15 cellular contexts compared by ENCODE assay signal in the genomic region with DNA sequence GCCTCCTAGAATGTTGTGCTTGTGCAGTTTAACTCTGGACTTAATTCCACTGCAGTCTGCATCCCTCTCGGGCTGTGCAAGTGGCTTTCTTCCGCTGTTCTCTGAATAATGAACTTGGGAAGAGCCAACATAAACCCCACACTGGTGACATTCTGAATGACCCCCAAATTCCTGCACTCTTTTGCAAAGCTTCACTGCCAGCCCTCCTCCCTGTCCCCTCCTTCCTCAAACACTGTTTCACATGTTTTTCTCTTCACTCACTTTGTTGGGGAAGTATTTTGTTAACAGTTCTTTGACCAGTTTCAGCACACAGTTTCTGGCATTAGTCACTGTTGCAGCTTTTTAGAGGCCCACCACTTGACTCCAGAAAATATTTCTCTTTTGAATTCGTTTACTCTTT. TPM values are rescaled to one million over a fixed set of nuclear protein-coding genes. Genes with fewer than 3 reads are reported as not detected.
DNase-seq lines count a peak whose midpoint lies in the region; ATAC-seq, FAIRE-seq and TF ChIP-seq lines count a peak whose summit lies in the region.
"Had no signal": no experiment of that assay in that cellular context is flagged by ENCODE, and none has a peak within 500 bp of the region (broad histone marks: within the 10 kb centered on the region; RNA-seq: fewer than 3 reads in every experiment).

No MANE protein-coding gene starts in this region.

- H3K36me3 ChIP-seq in osteoblast (ENCODE audit: insufficient read depth, low read length) (no peaks in the 10 kb centered on the region), pancreas (no peaks in the 10 kb centered on the region)
- H3K36me3 ChIP-seq: BLaER1 had no signal

- H3K4me3 ChIP-seq in osteoblast (ENCODE audit: insufficient read depth, low read length), result peak overlapping the region; percentile 10
- H3K4me3 ChIP-seq in pancreas, result no peak overlapping the region
- H3K4me3 ChIP-seq: BLaER1 had no signal

- H3K9me3 ChIP-seq in osteoblast (ENCODE audit: low read depth, low read length), result no peaks in the 10 kb centered on the region
- no peaks in the 10 kb centered on the region for H3K9me3 ChIP-seq in pancreas

- H3K4me1 ChIP-seq in osteoblast (ENCODE audit: insufficient read depth, low read length), result peaks cover 59% of the 10 kb centered on the region
- H3K4me1 ChIP-seq in pancreas, result peaks cover 0 to 10% (median 6%) of the 10 kb centered on the region in 3 donors
- H3K4me1 ChIP-seq: BLaER1 had no signal

- H3K27me3 ChIP-seq in osteoblast (ENCODE audit: insufficient read depth, low read length), result no peaks in the 10 kb centered on the region
- no peaks in the 10 kb centered on the region for H3K27me3 ChIP-seq in pancreas
- H3K27me3 ChIP-seq: BLaER1 had no signal

- 84 to 87% methylated on average over 3 of the region's 3 CpGs for WGBS in pancreas, 2 donors

- DNase-seq in AG20443 (ENCODE audit: low spot score) (peak; percentile 45), fibroblast of gingiva (ENCODE audit: low read depth) (peak; percentile 87), osteoblast (ENCODE audit: insufficient read length, low spot score, missing footprints) (no peak), DMS79 treated with DMSO at 0.1 percent for 48 hours (lab: John Stamatoyannopoulos, UW) (no peak), NCI-H2081 (lab: John Stamatoyannopoulos, UW) (no peak), anterior cingulate cortex (lab: John Stamatoyannopoulos, UW) (no peak), pancreas (no peak)
- DNase-seq: GF-D8; NCI-H2171 treated with DMSO at 0.1 percent for 48 hours; stimulated activated CD4-positive, alpha-beta T cell treated with anti-CD3 and anti-CD28 coated beads, Interleukin-2, amount 100 ng/mL, for 24 hours; stimulated activated naive CD8-positive, alpha-beta T cell treated with anti-CD3 and anti-CD28 coated beads, Interleukin-15, amount 100 ng/mL, for 72 hours had no signal

- peaks cover 74% of the 10 kb centered on the region for H3K79me2 ChIP-seq in osteoblast (ENCODE audit: insufficient read depth, low read length)

- no peak for FAIRE-seq in pancreas (lab: Jason Lieb, UNC)

- no peak overlapping the region for H2AFZ ChIP-seq in osteoblast (ENCODE audit: low read length)

- TF ChIP-seq CTCF in osteoblast (IDR thresholded peaks at IDR 0.05; ENCODE audit: extremely low read depth, low read depth, low read length), result no peak
- no peak for TF ChIP-seq CTCF in pancreas (IDR thresholded peaks at IDR 0.05)

- ATAC-seq in SK-N-SH treated with all-trans-retinoic acid at 6 μM for 48 hours (0 out of 3 replicates have a peak, but pooled peaks have one; percentile 5), pancreas (no peak)
- ATAC-seq: natural killer cell treated with Interleukin-12 subunit alpha and Interleukin-12 subunit beta and Interleukin-15 and Interleukin-18, amount 100 ng/mL, for 72 hours; stimulated activated naive CD8-positive, alpha-beta T cell treated with anti-CD3 and anti-CD28 coated beads, Interleukin-15, amount 100 ng/mL, for 72 hours; WTC11 had no signal

- peak overlapping the region; percentile 82 for H3K4me2 ChIP-seq in osteoblast (ENCODE audit: insufficient read depth, low read length)
- H3K4me2 ChIP-seq: BLaER1 had no signal

- H3K27ac ChIP-seq in osteoblast (ENCODE audit: low read depth, low read length) (peak overlapping the region; percentile 98), pancreas (no peak overlapping the region)
- H3K27ac ChIP-seq: BLaER1 had no signal

- H4K20me1 ChIP-seq in osteoblast (ENCODE audit: insufficient read depth, low read length), result peaks cover 20% of the 10 kb centered on the region
- H4K20me1 ChIP-seq: BLaER1 had no signal

- intact Hi-C loops in pancreas (cut with DNase I), result no loop called here

TF ChIP-seq in SK-N-SH treated with all-trans-retinoic acid at 6 μM for 48 hours, 23 proteins besides CTCF, POLR2A, EP300 and RAD21:
- TF ChIP-seq ZNF8 (CRISPR knock-in tag; IDR thresholded peaks at IDR 0.05) (no peak), CSRNP3 (CRISPR knock-in tag; IDR thresholded peaks at IDR 0.05) (no peak), ZNF565 (CRISPR knock-in tag; conservative IDR thresholded peaks at IDR 0.05; ENCODE audit: low read depth) (no peak), ISL1 (CRISPR knock-in tag; IDR thresholded peaks at IDR 0.05) (no peak), BACH2 (CRISPR knock-in tag; IDR thresholded peaks at IDR 0.05; ENCODE audit: borderline replicate concordance) (no peak), ARNTL (CRISPR knock-in tag; IDR thresholded peaks at IDR 0.05; ENCODE audit: borderline replicate concordance, low read depth) (no peak)

RNA-seq across cellular contexts. Expression of gene GNG12, which starts 39.7 kb away (rescaled TPM):
- total RNA-seq in osteoblast (204 and 219 TPM in 2 replicates), pancreas (10 to 100 TPM; 16.0 to 39.8 (median 23.2) TPM)
- polyA plus RNA-seq in pancreas, result 10 to 100 TPM in 1 of 2 donors, 1 to 10 TPM in 1; 7.3 to 19.7 TPM

Comparison
In these comparisons a context has a peak if more than half of its experiments do, and no peak if none do; other contexts are left out.
1. DNase-seq: peak in AG20443 (single experiment) and fibroblast of gingiva (single experiment); none in osteoblast (single experiment), DMS79 treated with DMSO at 0.1 percent for 48 hours (single experiment), NCI-H2081 (0 of 2), anterior cingulate cortex (0 of 58) and pancreas (0 of 6).